In the genomic region with DNA sequence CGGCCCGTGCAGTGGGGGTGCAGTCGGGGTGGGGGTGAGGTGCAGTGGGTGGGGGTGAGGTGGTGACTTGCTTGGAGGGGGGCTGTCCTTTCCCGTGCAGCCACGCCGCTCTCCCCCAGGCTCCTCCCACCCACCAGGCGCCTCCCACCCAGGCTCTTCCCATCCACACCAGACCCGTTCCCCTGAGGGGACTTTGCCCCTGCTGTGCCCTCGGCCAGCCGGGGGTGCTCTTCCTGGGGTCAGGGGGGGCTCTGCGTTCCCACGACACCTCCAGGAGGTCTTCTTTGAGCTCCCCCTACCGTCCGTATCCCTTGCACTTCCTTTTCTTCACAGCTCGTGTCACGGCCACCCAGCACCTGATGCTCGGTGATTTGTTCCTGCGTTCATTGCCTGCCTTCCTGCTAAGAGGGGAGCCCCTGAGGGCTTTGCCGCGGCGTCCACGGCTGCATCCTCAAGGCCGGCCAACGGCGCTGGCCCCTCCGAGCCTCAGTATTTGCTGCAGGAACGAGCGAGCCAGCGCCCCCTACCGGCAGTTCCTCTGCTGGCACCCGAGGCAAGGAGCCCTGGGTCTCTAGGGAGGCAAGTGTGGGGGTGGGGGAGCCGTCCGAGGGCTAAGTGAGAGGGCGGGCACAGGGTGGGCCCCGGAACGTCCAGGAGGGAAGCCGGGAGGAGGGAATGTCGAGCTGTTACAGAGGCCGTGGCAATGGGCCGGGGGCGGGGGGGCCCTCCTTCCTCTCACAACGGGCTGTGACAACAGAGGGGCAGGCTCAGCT, we compare ENCODE assay signal across 8 cellular contexts. TPM values are rescaled to one million over a fixed set of nuclear protein-coding genes. Genes with fewer than 3 reads are reported as not detected.
DNase-seq lines count a peak whose midpoint lies in the region; ATAC-seq and TF ChIP-seq lines count a peak whose summit lies in the region.

No MANE protein-coding gene starts in this region.

- peak; percentile 4 for DNase-seq in BJ (ENCODE audit: low read depth)
- DNase-seq in HK-2 (ENCODE audit: unreplicated experiment): peak; percentile 85
- peak; percentile 36 for DNase-seq in RPMI7951 (ENCODE audit: low read depth)
- DNase-seq in fibroblast of pulmonary artery (ENCODE audit: low read depth): peak; percentile 77
- peak; percentile 98 for DNase-seq in nephron progenitor cell
- peak; percentile 88 for DNase-seq in stimulated activated naive CD8-positive, alpha-beta T cell treated with anti-CD3 and anti-CD28 coated beads, Interleukin-15, Interleukin-2, amounts not matched to agents 100 U/mL and 50 U/mL, for 24 hours

- H3K36me3 Mint-ChIP-seq in activated T-helper 17 cell treated with anti-CD3 and anti-CD28 coated beads, Interleukin-2, amount 50 U/mL, for 72 hours (ENCODE audit: low read depth): no peaks in the 10 kb centered on the region
- no peaks in the 10 kb centered on the region for H3K36me3 Mint-ChIP-seq in nephron progenitor cell (ENCODE audit: low read depth)

- no peaks in the 10 kb centered on the region for H3K9me3 Mint-ChIP-seq in activated T-helper 17 cell treated with anti-CD3 and anti-CD28 coated beads, Interleukin-2, amount 50 U/mL, for 72 hours
- no peaks in the 10 kb centered on the region for H3K9me3 Mint-ChIP-seq in nephron progenitor cell

- CTCF ChIA-PET in BJ (lab: Yijun Ruan, JAX): interaction anchor here (0.6 to 4.3 kb wide), 39 partner anchors 9 to 366 kb away, joined by 3 to 37 read pairs (median 4); a partner anchor contains a TSS

- peak overlapping the region; percentile 15 for H3K27ac Mint-ChIP-seq in activated T-helper 17 cell treated with anti-CD3 and anti-CD28 coated beads, Interleukin-2, amount 50 U/mL, for 72 hours
- H3K27ac Mint-ChIP-seq in nephron progenitor cell: no peak overlapping the region

- peak; percentile 85 for ATAC-seq in activated T-helper 17 cell treated with anti-CD3 and anti-CD28 coated beads, Interleukin-2, amount 50 U/mL, for 72 hours (replicated peaks)
- ATAC-seq in stimulated activated naive CD8-positive, alpha-beta T cell treated with anti-CD3 and anti-CD28 coated beads, Interleukin-15, Interleukin-2, amounts not matched to agents 100 U/mL and 50 U/mL, for 24 hours: peak; percentile 62
- ATAC-seq in GM21825 (IDR thresholded peaks at IDR 0.05; ENCODE audit: unreplicated experiment): no peak

- POLR2A ChIA-PET in BJ (lab: Charles Lee): interaction anchor here (0.6 kb wide), 1 partner anchor 45 kb away, joined by 4 read pairs; a partner anchor contains a TSS

- no peaks in the 10 kb centered on the region for H3K36me3 ChIP-seq in BJ (ENCODE audit: control insufficient read depth, insufficient read depth, low read length)

- H3K27me3 ChIP-seq in BJ (ENCODE audit: control insufficient read depth, insufficient read depth, low read length): peaks cover 4% of the 10 kb centered on the region; the same call in 1 of the 2 replicates

- TF ChIP-seq CTCF in BJ (IDR thresholded peaks at IDR 0.05; ENCODE audit: insufficient read depth, low read depth, low read length) (peak; percentile 96), fibroblast of pulmonary artery (IDR thresholded peaks at IDR 0.05; ENCODE audit: low read length, missing control alignments) (peak; percentile 80), nephron progenitor cell (IDR thresholded peaks at IDR 0.05) (peak; percentile 91)

- H3K4me1 Mint-ChIP-seq in activated T-helper 17 cell treated with anti-CD3 and anti-CD28 coated beads, Interleukin-2, amount 50 U/mL, for 72 hours: peaks cover 4% of the 10 kb centered on the region
- H3K4me1 Mint-ChIP-seq in nephron progenitor cell: peaks cover 45% of the 10 kb centered on the region

- H3K27me3 Mint-ChIP-seq in activated T-helper 17 cell treated with anti-CD3 and anti-CD28 coated beads, Interleukin-2, amount 50 U/mL, for 72 hours: peaks cover 49% of the 10 kb centered on the region
- peaks cover 86% of the 10 kb centered on the region for H3K27me3 Mint-ChIP-seq in nephron progenitor cell (ENCODE audit: low read depth, poor library complexity)

- H3K4me3 ChIP-seq in BJ (ENCODE audit: low read depth, low read length): peak overlapping the region; percentile 39
- peak overlapping the region; percentile 61 for H3K4me3 ChIP-seq in fibroblast of pulmonary artery (replicated peaks; ENCODE audit: low read depth, low read length)

- peak overlapping the region; percentile 69 for H3K4me3 Mint-ChIP-seq in activated T-helper 17 cell treated with anti-CD3 and anti-CD28 coated beads, Interleukin-2, amount 50 U/mL, for 72 hours
- H3K4me3 Mint-ChIP-seq in nephron progenitor cell: peak overlapping the region; percentile 85

RNA-seq across cellular contexts. Expression of a gene that starts 11.8 kb away (rescaled TPM):
- polyA plus RNA-seq in BJ (2011; rRNA removed): 0.04 and 0.06 TPM in 2 replicates
- polyA minus RNA-seq in BJ (2011; rRNA and poly(A)+ RNA removed): 0.09 TPM in 1 of 2 replicates, not detected in the other
- total RNA-seq in RPMI7951 (2014; rRNA removed; shearing (Covaris generic)): not detected in 2 replicates
- total RNA-seq in activated T-helper 17 cell treated with anti-CD3 and anti-CD28 coated beads, Interleukin-2, amount 50 U/mL, for 72 hours: not detected

RNA-seq across cellular contexts. Expression of a gene that starts 42.7 kb away (rescaled TPM):
- not detected in 2 replicates for polyA plus RNA-seq in BJ (2011; rRNA removed)
- not detected in 2 replicates for polyA minus RNA-seq in BJ (2011; rRNA and poly(A)+ RNA removed)
- total RNA-seq in RPMI7951 (2014; rRNA removed; shearing (Covaris generic)): not detected in 2 replicates
- not detected for total RNA-seq in activated T-helper 17 cell treated with anti-CD3 and anti-CD28 coated beads, Interleukin-2, amount 50 U/mL, for 72 hours

RNA-seq across cellular contexts. Expression of a gene that starts 45.4 kb away (rescaled TPM):
- polyA plus RNA-seq in BJ (2011; rRNA removed): 39.0 and 44.9 TPM in 2 replicates
- 3.7 and 3.9 TPM in 2 replicates for polyA minus RNA-seq in BJ (2011; rRNA and poly(A)+ RNA removed)
- 39.0 and 53.5 TPM in 2 replicates for total RNA-seq in RPMI7951 (2014; rRNA removed; shearing (Covaris generic))
- total RNA-seq in activated T-helper 17 cell treated with anti-CD3 and anti-CD28 coated beads, Interleukin-2, amount 50 U/mL, for 72 hours: 10 to 100 TPM; 37.5 to 45.8 TPM

Comparison
In these comparisons a context has a peak if more than half of its experiments do, and no peak if none do; other contexts are left out.
1. DNase-seq: peak in every context shown above with its lines; median percentile 98 in nephron progenitor cell; 88 in stimulated activated naive CD8-positive, alpha-beta T cell treated with anti-CD3 and anti-CD28 coated beads, Interleukin-15, Interleukin-2, amounts not matched to agents 100 U/mL and 50 U/mL, for 24 hours; 85 in HK-2; 77 in fibroblast of pulmonary artery; 36 in RPMI7951; 4 in BJ.